21 cellular contexts compared by ENCODE assay signal in the genomic region with DNA sequence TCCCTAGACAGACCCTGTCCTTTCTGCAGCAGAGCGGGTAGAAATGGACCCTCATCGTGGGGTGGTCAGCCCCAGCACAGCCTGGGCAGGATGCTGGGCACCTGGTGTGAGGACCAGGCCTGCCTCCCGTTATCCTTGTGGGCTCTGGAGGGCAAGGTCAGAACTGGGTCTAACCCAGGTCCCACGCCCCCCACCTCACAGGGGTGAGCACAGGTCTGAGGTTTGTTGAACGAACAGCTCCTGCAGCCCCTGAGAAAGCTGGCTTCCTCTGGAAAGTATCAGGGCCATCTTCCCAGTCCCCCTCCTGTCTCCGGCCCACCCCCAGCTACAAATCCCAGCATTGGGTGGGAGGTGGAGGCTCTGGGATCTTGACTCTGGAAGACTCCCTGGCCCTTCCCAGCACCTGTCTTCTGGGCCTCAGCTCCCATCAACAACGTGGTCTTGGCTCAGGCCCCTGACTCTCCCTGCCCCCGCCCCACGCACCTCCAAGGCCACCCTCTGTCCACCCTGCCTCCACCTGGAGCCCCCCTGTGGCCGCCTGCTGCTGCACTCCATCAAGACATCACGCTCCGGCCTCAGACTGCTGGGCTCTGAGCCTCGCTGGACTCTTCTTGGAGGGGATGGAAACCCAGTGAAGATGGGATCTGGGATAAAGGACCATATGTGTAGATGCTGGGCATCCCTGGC. TPM values are rescaled to one million over a fixed set of nuclear protein-coding genes. Genes with fewer than 3 reads are reported as not detected.
DNase-seq lines count a peak whose midpoint lies in the region; ATAC-seq, FAIRE-seq and TF ChIP-seq lines count a peak whose summit lies in the region.
"Had no signal": no experiment of that assay in that cellular context is flagged by ENCODE, and none has a peak within 500 bp of the region (broad histone marks: within the 10 kb centered on the region; RNA-seq: fewer than 3 reads in every experiment).

No MANE protein-coding gene starts in this region.

- FAIRE-seq in A549 (lab: Jason Lieb, UNC), result no peak
- no peak for FAIRE-seq in K562 (lab: Jason Lieb, UNC)
- FAIRE-seq: A204.1, GM12892, GM18507, HTR-8/SVneo had no signal

- peaks cover 6% of the 10 kb centered on the region for H3K27me3 Mint-ChIP-seq in HFFc6 (ENCODE audit: insufficient read depth)
- H3K27me3 Mint-ChIP-seq: CD4-positive, alpha-beta T cell had no signal

- H3K23ac ChIP-seq in IMR-90 (ENCODE audit: low read depth, low read length), result no peak overlapping the region

- H3K9me3 ChIP-seq in A549 (no peaks in the 10 kb centered on the region), IMR-90 (ENCODE audit: control insufficient read depth, insufficient read depth, low read length) (peaks cover 9% of the 10 kb centered on the region), K562 (replicated peaks; ENCODE audit: control insufficient read depth, insufficient read depth, low read depth, low read length) (no peaks in the 10 kb centered on the region), osteoblast (ENCODE audit: low read depth, low read length) (no peaks in the 10 kb centered on the region)

- no peak overlapping the region for H3K4ac ChIP-seq in IMR-90 (ENCODE audit: low read depth, low read length)

- H2BK15ac ChIP-seq in IMR-90 (ENCODE audit: low read depth, low read length), result no peak overlapping the region

- POLR2A ChIA-PET in A549 (lab: Yijun Ruan, JAX), result interaction anchor here (0.6 kb wide), 1 partner anchor 248 kb away, joined by 4 read pairs; no protein-coding TSS in a partner anchor
- POLR2A ChIA-PET in IMR-90 (lab: Charles Lee; ENCODE audit: unreplicated experiment), result no interaction called here
- POLR2A ChIA-PET in K562 (lab: Yijun Ruan, JAX), result interaction anchor here (0.8 kb wide), 1 partner anchor 68 kb away, joined by 3 read pairs; no protein-coding TSS in a partner anchor

- no peaks in the 10 kb centered on the region; the same call in 1 of the 2 replicates for H3K27me3 ChIP-seq in IMR-90 (ENCODE audit: control insufficient read depth, insufficient read depth, low read length)
- peaks cover 10 to 80% of the 10 kb centered on the region in 2 experiments; a peak in 4 of 5 replicates for H3K27me3 ChIP-seq in K562 (ENCODE audit: control insufficient read depth in 2 of 2, insufficient read depth in 2 of 2, low read length in 2 of 2)
- no peaks in the 10 kb centered on the region for H3K27me3 ChIP-seq in osteoblast (ENCODE audit: insufficient read depth, low read length)

- no peak overlapping the region for H4K8ac ChIP-seq in IMR-90 (ENCODE audit: low read depth in 2 of 2, low read length in 2 of 2)

- no peak for TF ChIP-seq EP300 in A549 (IDR thresholded peaks at IDR 0.05)
- no peak for TF ChIP-seq EP300 in K562 (IDR thresholded peaks at IDR 0.05; ENCODE audit: low read length)

- CTCF ChIA-PET in A549 (lab: Yijun Ruan, JAX) (interaction anchor here (1.4 to 23.6 kb wide), 3 partner anchors 11 to 170 kb away, joined by 4 to 344 read pairs (median 181); a partner anchor contains a TSS), IMR-90 (lab: Yijun Ruan, JAX) (interaction anchor here (0.6 to 1.5 kb wide), 2 partner anchors 36 to 171 kb away, joined by 3 read pairs; no protein-coding TSS in a partner anchor), K562 (lab: Yijun Ruan, JAX; ENCODE audit: low intra/inter-chr PET ratio) (no interaction called here)

- peaks cover 15% of the 10 kb centered on the region for H3K9me3 Mint-ChIP-seq in HFFc6
- H3K9me3 Mint-ChIP-seq: CD4-positive, alpha-beta T cell had no signal

- peak overlapping the region; percentile 24; the same call in 2 of the 3 replicates for H3K4me2 ChIP-seq in A549
- no peak overlapping the region for H3K4me2 ChIP-seq in IMR-90 (ENCODE audit: low read depth, low read length)
- no peak overlapping the region for H3K4me2 ChIP-seq in K562 (ENCODE audit: insufficient read depth, low read length)
- no peak overlapping the region for H3K4me2 ChIP-seq in osteoblast (ENCODE audit: insufficient read depth, low read length)
- H3K4me2 ChIP-seq: GM23338 had no signal

- 75% methylated on average over 2 of the region's 13 CpGs for WGBS in A549 (ENCODE audit: missing lambda C conversion rate)
- 31% methylated on average over 5 of the region's 13 CpGs; no CpG with 5 or more reads in 1 of the 2 experiments for WGBS in IMR-90 (ENCODE audit: extremely low coverage in 2 of 2, insufficient read length in 1 of 2), 2 experiments
- 3% methylated on average over 13 of the region's 13 CpGs for WGBS in K562 (ENCODE audit: insufficient coverage, low coverage, missing lambda C conversion rate)

- H4K5ac ChIP-seq in IMR-90 (ENCODE audit: low read depth, low read length), result no peak overlapping the region

- ATAC-seq in A549 (no peak), IMR-90 (ENCODE audit: low read depth) (no peak), K562 (peak; percentile 39; the same call in 1 of the 3 replicates)
- ATAC-seq: GM23338, HCT116 had no signal

- in situ Hi-C loops in IMR-90 (cut with MboI; ENCODE audit: low sequenced_read_pairs) (loop anchor here (25.0 kb wide), 1 partner anchor 327 kb away; no protein-coding TSS in a partner anchor), K562 (cut with MboI) (no loop called here)

- H3K14ac ChIP-seq in IMR-90 (replicated peaks; ENCODE audit: low read depth, low read length), result no peak overlapping the region

- H3K79me2 ChIP-seq in K562 (ENCODE audit: control insufficient read depth, insufficient read depth, low read length), result no peaks in the 10 kb centered on the region
- no peaks in the 10 kb centered on the region for H3K79me2 ChIP-seq in osteoblast (ENCODE audit: insufficient read depth, low read length)

- H3K4me3 ChIP-seq in A549 (no peak overlapping the region), IMR-90 (ENCODE audit: insufficient read depth, low read depth, low read length) (no peak overlapping the region), K562 (no peak overlapping the region), osteoblast (ENCODE audit: insufficient read depth, low read length) (no peak overlapping the region)
- H3K4me3 ChIP-seq: GM23338 had no signal

- TF ChIP-seq RAD21 in A549 (conservative IDR thresholded peaks at IDR 0.05 in 1 of 2, IDR thresholded peaks at IDR 0.05 in 1 of 2) (no peak), IMR-90 (IDR thresholded peaks at IDR 0.05; ENCODE audit: low read length) (no peak), K562 (CRISPR knock-in tag; conservative IDR thresholded peaks at IDR 0.05 in 1 of 2, IDR thresholded peaks at IDR 0.05 in 1 of 2) (no peak)

- no TSS peak for BruUV-seq in IMR-90 (replicated peaks; lab: Mats Ljungman, UMichigan)
- no TSS peak for BruUV-seq in K562 (replicated peaks; lab: Mats Ljungman, UMichigan)

- H2BK120ac ChIP-seq in IMR-90 (ENCODE audit: low read depth, low read length), result no peak overlapping the region

- TF ChIP-seq POLR2A in A549 (IDR thresholded peaks at IDR 0.05; ENCODE audit: low read length) (no peak), IMR-90 (IDR thresholded peaks at IDR 0.05; ENCODE audit: low read depth, low read length) (no peak), K562 (conservative IDR thresholded peaks at IDR 0.05) (no peak)

- H2AFZ ChIP-seq in IMR-90 (replicated peaks; ENCODE audit: low read length, poor library complexity) (no peak overlapping the region), K562 (ENCODE audit: low read depth, low read length) (no peak overlapping the region), osteoblast (ENCODE audit: low read length) (no peak overlapping the region)
- H2AFZ ChIP-seq: GM23338 had no signal

- H3K79me1 ChIP-seq in IMR-90 (ENCODE audit: low read depth in 1 of 2, low read length in 2 of 2), result no peaks in the 10 kb centered on the region

- H3K56ac ChIP-seq in IMR-90 (ENCODE audit: extremely low read depth, insufficient read depth, low read length), result no peak overlapping the region

- H4K91ac ChIP-seq in IMR-90 (ENCODE audit: insufficient read depth, low read depth, low read length), result no peak overlapping the region

- intact Hi-C loops in IMR-90 (cut with micrococcal nuclease), result no loop called here
- intact Hi-C loops in K562 (cut with micrococcal nuclease), result no loop called here

- H3K4me1 ChIP-seq in A549, result peaks cover 36% of the 10 kb centered on the region
- no peaks in the 10 kb centered on the region for H3K4me1 ChIP-seq in IMR-90 (ENCODE audit: control insufficient read depth, insufficient read depth, low read length)
- peaks cover 0 to 15% of the 10 kb centered on the region in 2 experiments; a peak in 2 of 5 replicates for H3K4me1 ChIP-seq in K562 (replicated peaks in 1 of 2; ENCODE audit: control insufficient read depth in 2 of 2, insufficient read depth in 2 of 2, low read length in 2 of 2)
- H3K4me1 ChIP-seq in osteoblast (ENCODE audit: insufficient read depth, low read length), result no peaks in the 10 kb centered on the region

- H3K4me3 Mint-ChIP-seq in HFFc6, result no peak overlapping the region
- H3K4me3 Mint-ChIP-seq: CD4-positive, alpha-beta T cell; GM23338; IgD-negative memory B cell had no signal

- TF ChIP-seq CTCF in A549 (IDR thresholded peaks at IDR 0.05) (no peak), IMR-90 (conservative IDR thresholded peaks at IDR 0.05; ENCODE audit: low read depth, low read length) (no peak), K562 (IDR thresholded peaks at IDR 0.05 in 2 of 3, conservative IDR thresholded peaks at IDR 0.05 in 1 of 3; ENCODE audit: insufficient read depth in 2 of 3, low read depth in 1 of 3, low read length in 3 of 3) (no peak), osteoblast (IDR thresholded peaks at IDR 0.05; ENCODE audit: extremely low read depth, low read depth, low read length) (no peak), HFFc6 (IDR thresholded peaks at IDR 0.05) (no peak)

- dilution Hi-C loops in IMR-90 (cut with HindIII; ENCODE audit: low sequenced_read_pairs, unreplicated experiment), result no loop called here

- no peaks in the 10 kb centered on the region for H4K20me1 ChIP-seq in IMR-90 (ENCODE audit: insufficient read depth, low read length)
- 0 out of 2 replicates have a peak, but pooled peaks cover 3% of the 10 kb centered on the region for H4K20me1 ChIP-seq in K562 (replicated peaks; ENCODE audit: control insufficient read depth, insufficient read depth, low read length)
- H4K20me1 ChIP-seq in osteoblast (ENCODE audit: insufficient read depth, low read length), result no peaks in the 10 kb centered on the region

- no peak overlapping the region for H3K9ac ChIP-seq in IMR-90 (ENCODE audit: low read depth, low read length)
- no peak overlapping the region for H3K9ac ChIP-seq in K562 (ENCODE audit: insufficient read depth in 1 of 2, low read depth in 2 of 2, low read length in 2 of 2)

- H3K36me3 ChIP-seq in IMR-90 (ENCODE audit: control insufficient read depth, insufficient read depth, low read length) (no peaks in the 10 kb centered on the region), K562 (ENCODE audit: control insufficient read depth, insufficient read depth, low read length) (no peaks in the 10 kb centered on the region), osteoblast (ENCODE audit: insufficient read depth, low read length) (no peaks in the 10 kb centered on the region)

- DNase-seq in A549 (ENCODE audit: low read depth in 1 of 2, low spot score in 1 of 2) (no peak), IMR-90 (no peak), K562 (ENCODE audit: extremely low read depth in 1 of 4, low spot score in 3 of 4) (no peak), osteoblast (ENCODE audit: insufficient read length, low spot score, missing footprints) (peak; percentile 65), T1000 (lab: John Stamatoyannopoulos, UW) (no peak), amniotic stem cell (lab: John Stamatoyannopoulos, UW) (no peak), caudate nucleus (lab: John Stamatoyannopoulos, UW) (no peak), HFFc6 (no peak)
- DNase-seq: AML-193; CD4-positive, alpha-beta T cell; DMS153; DMS79; GDM1 had no signal

- H3K27ac Mint-ChIP-seq in HFFc6, result no peak overlapping the region
- H3K27ac Mint-ChIP-seq: CD4-positive, alpha-beta T cell; GM23338 had no signal

- no peaks in the 10 kb centered on the region for H3K36me3 Mint-ChIP-seq in HFFc6 (ENCODE audit: low read depth)
- H3K36me3 Mint-ChIP-seq: IgD-negative memory B cell had no signal

- H3K18ac ChIP-seq in IMR-90 (ENCODE audit: low read depth, low read length), result no peak overlapping the region

- H2BK20ac ChIP-seq in IMR-90 (ENCODE audit: low read depth, low read length), result no peak overlapping the region

- no peak overlapping the region for H2AK5ac ChIP-seq in IMR-90 (ENCODE audit: low read depth, low read length)

- H3K9me1 ChIP-seq in IMR-90 (ENCODE audit: insufficient read depth, low read length), result no peaks in the 10 kb centered on the region
- H3K9me1 ChIP-seq in K562 (ENCODE audit: control insufficient read depth, insufficient read depth, low read length), result no peaks in the 10 kb centered on the region

- H3K27ac ChIP-seq in A549 (peak overlapping the region; percentile 9 to 93; a peak in 3 of 6 replicates), IMR-90 (ENCODE audit: insufficient read depth, low read length) (no peak overlapping the region), K562 (ENCODE audit: extremely low read depth, low read depth, low read length) (no peak overlapping the region), osteoblast (ENCODE audit: low read depth, low read length) (no peak overlapping the region), caudate nucleus (ENCODE audit: low read depth, low read length) (no peak overlapping the region)
- H3K27ac ChIP-seq: C4-2B had no signal

- no peaks in the 10 kb centered on the region; the same call in 1 of the 2 replicates for H3K4me1 Mint-ChIP-seq in HFFc6 (ENCODE audit: low read depth)
- H3K4me1 Mint-ChIP-seq: GM23338, IgD-negative memory B cell had no signal

- H2AK9ac ChIP-seq in IMR-90 (replicated peaks; ENCODE audit: low read depth, low read length, poor library complexity), result peak overlapping the region; percentile 28

- no peak overlapping the region for H2BK5ac ChIP-seq in IMR-90 (ENCODE audit: low read depth, low read length, poor library complexity, severe bottlenecking)

RNA-seq across cellular contexts. Expression of a gene that starts 30.1 kb away (rescaled TPM):
- 28.5 and 31.9 TPM in 2 replicates for polyA plus RNA-seq in A549 (2011; rRNA removed)
- 11.3 and 14.4 TPM in 2 replicates for polyA plus RNA-seq in A549 (2012; cell fraction: cytosol; rRNA removed)
- 6.3 and 7.7 TPM in 2 replicates for polyA plus RNA-seq in A549 (2012; cell fraction: nucleus; rRNA removed)
- polyA plus RNA-seq in A549 (2017; fragmentation: RNase III; extraction: RNeasy Plus Mini Kit Qiagen cat#74134 plus additional on column Dnase treatment), result 16.9 to 18.2 TPM (median 18.1 TPM) in 3 replicates
- polyA minus RNA-seq in A549 (2011; rRNA and poly(A)+ RNA removed), result 14.3 and 15.2 TPM in 2 replicates
- total RNA-seq in IMR-90 (2012; rRNA removed), result 10.8 and 14.2 TPM in 2 replicates
- polyA plus RNA-seq in IMR-90 (2012; rRNA removed), result 6.9 and 9.7 TPM in 2 replicates
- polyA plus RNA-seq in IMR-90 (2012; cell fraction: cytosol; rRNA removed), result 1.8 and 6.5 TPM in 2 replicates
- 10.6 and 12.1 TPM in 2 replicates for polyA plus RNA-seq in IMR-90 (2012; cell fraction: nucleus; rRNA removed; ENCODE audit: low replicate concordance)
- 18.3 and 46.1 TPM in 2 replicates for total RNA-seq in K562 (2011; cell fraction: chromatin; rRNA removed; ENCODE audit: low replicate concordance)
- total RNA-seq in K562 (2011; cell fraction: nucleolus; rRNA removed), result 6.3 and 7.8 TPM in 2 replicates
- 21.6 and 31.5 TPM in 2 replicates for total RNA-seq in K562 (2011; cell fraction: nucleoplasm; rRNA removed)
- 10.1 and 10.9 TPM in 2 replicates for total RNA-seq in K562 (2014; rRNA removed)
- 14.0 and 16.2 TPM in 2 replicates for total RNA-seq in K562 (2014; rRNA removed; fragmentation: Illumina TruSeq; extraction: Trizol)
- total RNA-seq in K562 (2015; rRNA removed; fragmentation: Illumina TruSeq; extraction: Trizol), result 11.7 and 12.6 TPM in 2 replicates
- 24.4 and 32.4 TPM in 2 replicates for total RNA-seq in K562 (2021)
- 26.0 and 30.3 TPM in 2 replicates for polyA plus RNA-seq in K562 (2011; rRNA removed)
- polyA plus RNA-seq in K562 (2011; cell fraction: cytosol; rRNA removed), result 7.6 and 14.5 TPM in 2 replicates
- 11.3 and 11.7 TPM in 2 replicates for polyA plus RNA-seq in K562 (2011; cell fraction: nucleus; rRNA removed)
- polyA plus RNA-seq in K562 (2012), result 11.3 and 16.2 TPM in 2 replicates
- polyA plus RNA-seq in K562 (2014; fragmentation: Illumina TruSeq; extraction: Trizol), result 21.2 and 22.6 TPM in 2 replicates
- polyA plus RNA-seq in K562 (2014; fragmentation: Nextera tagmentation; extraction: Ambion mirVana), result 1 to 10 TPM; 4.9 to 7.9 TPM
- polyA plus RNA-seq in K562 (2014; rRNA removed), result 16.1 and 18.5 TPM in 2 replicates
- polyA minus RNA-seq in K562 (2011; rRNA and poly(A)+ RNA removed), result 38.2 and 39.5 TPM in 2 replicates
- 15.0 and 18.5 TPM in 2 replicates for polyA minus RNA-seq in K562 (2011; cell fraction: cytosol; rRNA and poly(A)+ RNA removed)
- polyA minus RNA-seq in K562 (2011; cell fraction: nucleus; rRNA and poly(A)+ RNA removed), result 5.1 and 9.3 TPM in 2 replicates
- 7.1 and 8.3 TPM in 2 replicates for total RNA-seq in osteoblast
- 10 to 100 TPM; 17.0 to 20.8 (median 17.6) TPM for total RNA-seq in HFFc6 (2021; fragmentation: NEBNext Ultra II Directional; extraction: Animal tissue kit (Norgen Biotek cat#: 25700))

Comparison
In these comparisons a context has a peak if more than half of its experiments do, and no peak if none do; other contexts are left out.
1. H3K27ac ChIP-seq: peak in A549 (2 of 2); none in IMR-90 (single experiment), K562 (single experiment), osteoblast (single experiment) and caudate nucleus (single experiment).